2 cellular contexts compared by ENCODE assay signal in genomic region chr2:42170619-42171395, GRCh38.
TF ChIP-seq lines count a peak whose summit lies in the region.

No MANE protein-coding gene starts in this region.

TF ChIP-seq in HEK293, 187 proteins besides CTCF, POLR2A, EP300 and RAD21 (continued from another document):
- TF ChIP-seq SCRT2 (tag by site-specific recombination; IDR thresholded peaks at IDR 0.05) (peak; percentile 91), SCRT1 (tag by site-specific recombination; IDR thresholded peaks at IDR 0.05; ENCODE audit: borderline replicate concordance) (peak; percentile 42; the same call in 1 of the 2 replicates), PRDM6 (tag by site-specific recombination; IDR thresholded peaks at IDR 0.05) (0 out of 2 replicates have a peak, but pooled peaks have one; percentile 4), ZBTB7A (tag by site-specific recombination; IDR thresholded peaks at IDR 0.05; ENCODE audit: low read depth) (no peak), ZNF837 (tag by site-specific recombination; IDR thresholded peaks at IDR 0.05) (no peak), ZNF174 (tag by site-specific recombination; IDR thresholded peaks at IDR 0.05) (no peak), ZNF580 (tag by site-specific recombination; IDR thresholded peaks at IDR 0.05) (no peak)

TF ChIP-seq in HepG2, 621 proteins besides CTCF, POLR2A, EP300 and RAD21 (continued from another document and continues in another):
- 0 out of 2 replicates have a peak, but pooled peaks have one; percentile 4 for TF ChIP-seq ARID5B (CRISPR knock-in tag; IDR thresholded peaks at IDR 0.05)
- TF ChIP-seq ZNF816 (CRISPR knock-in tag; IDR thresholded peaks at IDR 0.05; ENCODE audit: borderline replicate concordance): 0 out of 2 replicates have a peak, but pooled peaks have one; percentile 8
- 0 out of 2 replicates have a peak, but pooled peaks have one; percentile 12 for TF ChIP-seq ARNTL (CRISPR knock-in tag; IDR thresholded peaks at IDR 0.05)
- TF ChIP-seq ZBTB33 (CRISPR knock-in tag; IDR thresholded peaks at IDR 0.05): no peak
- no peak for TF ChIP-seq SATB2 (CRISPR knock-in tag; IDR thresholded peaks at IDR 0.05)
- TF ChIP-seq CREB1 (IDR thresholded peaks at IDR 0.05): no peak
- peak; percentile 45; the same call in 1 of the 2 replicates for TF ChIP-seq CREB1 (CRISPR knock-in tag; IDR thresholded peaks at IDR 0.05)
- peak; percentile 15; the same call in 1 of the 2 replicates for TF ChIP-seq SIN3A (IDR thresholded peaks at IDR 0.05; ENCODE audit: borderline replicate concordance, low read depth, low read length)
- no peak for TF ChIP-seq ZNF224 (CRISPR knock-in tag; IDR thresholded peaks at IDR 0.05)
- TF ChIP-seq ZNF33A (CRISPR knock-in tag; IDR thresholded peaks at IDR 0.05; ENCODE audit: borderline replicate concordance): 0 out of 2 replicates have a peak, but pooled peaks have one; percentile 21
- no peak for TF ChIP-seq ZHX1 (CRISPR knock-in tag; IDR thresholded peaks at IDR 0.05; ENCODE audit: low read depth)
- peak; percentile 64; the same call in 1 of the 2 replicates for TF ChIP-seq HDAC6 (IDR thresholded peaks at IDR 0.05; ENCODE audit: low read depth, low read length)
- 0 out of 2 replicates have a peak, but pooled peaks have one; percentile 6 for TF ChIP-seq AHDC1 (CRISPR knock-in tag; IDR thresholded peaks at IDR 0.05; ENCODE audit: borderline replicate concordance)
- no peak for TF ChIP-seq MTF1 (CRISPR knock-in tag; IDR thresholded peaks at IDR 0.05)
- TF ChIP-seq CHD2 (IDR thresholded peaks at IDR 0.05; ENCODE audit: low read depth, low read length): no peak
- peak; percentile 44; the same call in 1 of the 2 replicates for TF ChIP-seq NFIC (IDR thresholded peaks at IDR 0.05; ENCODE audit: low read length)
- TF ChIP-seq NPAS2 (CRISPR knock-in tag; IDR thresholded peaks at IDR 0.05; ENCODE audit: borderline replicate concordance): no peak
- no peak for TF ChIP-seq TAF15 (IDR thresholded peaks at IDR 0.05; ENCODE audit: low read depth, low read length, poor library complexity, severe bottlenecking)
- TF ChIP-seq ZNF639 (CRISPR knock-in tag; conservative IDR thresholded peaks at IDR 0.05): no peak
- no peak for TF ChIP-seq HNF4G (IDR thresholded peaks at IDR 0.05; ENCODE audit: borderline replicate concordance, low read depth, low read length)
- TF ChIP-seq HNF4G (CRISPR knock-in tag; IDR thresholded peaks at IDR 0.05; ENCODE audit: borderline replicate concordance, low read depth): no peak
- 0 out of 2 replicates have a peak, but pooled peaks have one; percentile 9 for TF ChIP-seq POLR2AphosphoS5 (IDR thresholded peaks at IDR 0.05; ENCODE audit: low read depth, low read length)
- TF ChIP-seq MAFG (CRISPR knock-in tag; IDR thresholded peaks at IDR 0.05): no peak
- TF ChIP-seq ZGPAT (CRISPR knock-in tag; IDR thresholded peaks at IDR 0.05): no peak
- no peak for TF ChIP-seq ZNF367 (CRISPR knock-in tag; IDR thresholded peaks at IDR 0.05; ENCODE audit: borderline replicate concordance)
- 0 out of 2 replicates have a peak, but pooled peaks have one; percentile 6 for TF ChIP-seq SAP130 (CRISPR knock-in tag; IDR thresholded peaks at IDR 0.05; ENCODE audit: low read depth)
- TF ChIP-seq ZNF784 (CRISPR knock-in tag; IDR thresholded peaks at IDR 0.05; ENCODE audit: borderline replicate concordance): 0 out of 2 replicates have a peak, but pooled peaks have one; percentile 17
- peak; percentile 53; the same call in 1 of the 2 replicates for TF ChIP-seq KMT2B (CRISPR knock-in tag; IDR thresholded peaks at IDR 0.05)
- no peak for TF ChIP-seq DRAP1 (CRISPR knock-in tag; IDR thresholded peaks at IDR 0.05)
- peak; percentile 67 for TF ChIP-seq RBM22 (optimal IDR thresholded peaks at IDR 0.05; ENCODE audit: low read length)
- TF ChIP-seq ATF1 (CRISPR knock-in tag; IDR thresholded peaks at IDR 0.05): 0 out of 2 replicates have a peak, but pooled peaks have one; percentile 22
- 0 out of 2 replicates have a peak, but pooled peaks have one; percentile 9 for TF ChIP-seq NFYC (CRISPR knock-in tag; IDR thresholded peaks at IDR 0.05)
- TF ChIP-seq CENPT (CRISPR knock-in tag; IDR thresholded peaks at IDR 0.05; ENCODE audit: low read depth): no peak
- TF ChIP-seq ELF4 (CRISPR knock-in tag; IDR thresholded peaks at IDR 0.05; ENCODE audit: borderline replicate concordance): peak; percentile 23; the same call in 1 of the 2 replicates
